In genomic region chr2:102657770-102658169, GRCh38 we compare ENCODE assay signal across 14 cellular contexts. TPM values are rescaled to one million over a fixed set of nuclear protein-coding genes. Genes with fewer than 3 reads are reported as not detected.
DNase-seq lines count a peak whose midpoint lies in the region; ATAC-seq and TF ChIP-seq lines count a peak whose summit lies in the region.
"Had no signal": no experiment of that assay in that cellular context is flagged by ENCODE, and none has a peak within 500 bp of the region (broad histone marks: within the 10 kb centered on the region; RNA-seq: fewer than 3 reads in every experiment).

No MANE protein-coding gene starts in this region.

- peaks cover 4% of the 10 kb centered on the region for H3K4me1 ChIP-seq in foreskin keratinocyte
- H3K4me1 ChIP-seq in transverse colon = peaks cover 3 to 29% (median 18%) of the 10 kb centered on the region in 4 donors
- H3K4me1 ChIP-seq: sigmoid colon had no signal

- 86 to 87% methylated on average over 1 to 7 of the region's 7 CpGs for WGBS in transverse colon (ENCODE audit: low coverage in 1 of 2), 2 donors

- no peaks in the 10 kb centered on the region for H3K36me3 ChIP-seq in transverse colon
- H3K36me3 ChIP-seq: sigmoid colon had no signal

- H3K36me3 Mint-ChIP-seq in activated naive CD4-positive, alpha-beta T cell treated with anti-CD3 and anti-CD28 coated beads, Interleukin-2, amount 10 ng/mL, durations not matched to agents 7 days and 5 days = no peaks in the 10 kb centered on the region

- peak; percentile 56 for ATAC-seq in HG03354 (IDR thresholded peaks at IDR 0.05; ENCODE audit: poor library complexity, severe bottlenecking, unreplicated experiment)
- ATAC-seq in foreskin keratinocyte = peak; percentile 94
- ATAC-seq in HG03520 (IDR thresholded peaks at IDR 0.05; ENCODE audit: unreplicated experiment) = no peak

- TF ChIP-seq CTCF in foreskin keratinocyte (conservative IDR thresholded peaks at IDR 0.05) = no peak
- TF ChIP-seq CTCF in transverse colon (IDR thresholded peaks at IDR 0.05) = no peak

- H3K27ac Mint-ChIP-seq in activated naive CD4-positive, alpha-beta T cell treated with anti-CD3 and anti-CD28 coated beads, Interleukin-2, amount 10 ng/mL, durations not matched to agents 7 days and 5 days = peak overlapping the region; percentile 35

- H3K4me3 ChIP-seq in transverse colon = no peak overlapping the region
- H3K4me3 ChIP-seq: sigmoid colon had no signal

- H3K27me3 ChIP-seq in foreskin keratinocyte (peaks cover 3% of the 10 kb centered on the region), transverse colon (no peaks in the 10 kb centered on the region)
- H3K27me3 ChIP-seq: sigmoid colon had no signal

- H3K9me3 ChIP-seq in transverse colon = no peaks in the 10 kb centered on the region
- H3K9me3 ChIP-seq: sigmoid colon had no signal

- intact Hi-C loops in transverse colon (cut with DNase I; ENCODE audit: low total_unique reads) = no loop called here

- CTCF ChIA-PET in activated naive CD4-positive, alpha-beta T cell treated with anti-CD3 and anti-CD28 coated beads, Interleukin-2, amount 10 ng/mL, durations not matched to agents 7 days and 5 days (lab: Charles Lee) = interaction anchor here (0.6 kb wide), 1 partner anchor 14 kb away, joined by 3 read pairs; no protein-coding TSS in a partner anchor

- peaks cover 8% of the 10 kb centered on the region for H3K4me1 Mint-ChIP-seq in activated naive CD4-positive, alpha-beta T cell treated with anti-CD3 and anti-CD28 coated beads, Interleukin-2, amount 10 ng/mL, durations not matched to agents 7 days and 5 days

- no peaks in the 10 kb centered on the region for H3K9me3 Mint-ChIP-seq in activated naive CD4-positive, alpha-beta T cell treated with anti-CD3 and anti-CD28 coated beads, Interleukin-2, amount 10 ng/mL, durations not matched to agents 7 days and 5 days
- H3K9me3 Mint-ChIP-seq: H9 had no signal

- peaks cover 9% of the 10 kb centered on the region for H3K27me3 Mint-ChIP-seq in activated naive CD4-positive, alpha-beta T cell treated with anti-CD3 and anti-CD28 coated beads, Interleukin-2, amount 10 ng/mL, durations not matched to agents 7 days and 5 days

- TF ChIP-seq POLR2A in transverse colon (IDR thresholded peaks at IDR 0.05) = no peak

- TF ChIP-seq EP300 in transverse colon (IDR thresholded peaks at IDR 0.05; ENCODE audit: low read depth) = no peak

- no peak overlapping the region for H3K4me3 Mint-ChIP-seq in activated naive CD4-positive, alpha-beta T cell treated with anti-CD3 and anti-CD28 coated beads, Interleukin-2, amount 10 ng/mL, durations not matched to agents 7 days and 5 days
- H3K4me3 Mint-ChIP-seq: H9 had no signal

- DNase-seq in activated naive CD4-positive, alpha-beta T cell treated with anti-CD3 and anti-CD28 coated beads, Interleukin-2, amount 10 ng/mL, durations not matched to agents 7 days and 5 days = no peak
- DNase-seq in activated naive CD4-positive, alpha-beta T cell (lab: John Stamatoyannopoulos, UW) = no peak
- DNase-seq in foreskin keratinocyte = peak; percentile 70 to 88
- DNase-seq in activated effector memory CD4-positive, alpha-beta T cell treated with Interleukin-2 at 50 U/mL for 16 hours = no peak
- DNase-seq in NCI-H2081 (lab: John Stamatoyannopoulos, UW) = no peak
- no peak for DNase-seq in transverse colon
- DNase-seq: C1 segment of cervical spinal cord, cerebellar nuclear complex, H9, sigmoid colon, substantia nigra had no signal

- in situ Hi-C loops in transverse colon (cut with MboI; ENCODE audit: low pct_ligation_motif_present in 1 of 4, low pct_unique_long_range_greater_than_20kb in 1 of 4, low sequenced_read_pairs in 3 of 4) = no loop called here

- H3K27ac ChIP-seq in foreskin keratinocyte = peak overlapping the region; percentile 87
- no peak overlapping the region for H3K27ac ChIP-seq in transverse colon
- H3K27ac ChIP-seq: sigmoid colon had no signal

RNA-seq across cellular contexts. Expression of gene SLC9A2, which starts 38.4 kb away (rescaled TPM):
- total RNA-seq in foreskin keratinocyte (0.32 and 0.78 TPM in 2 replicates), transverse colon (100 to 1,000 TPM in 1 of 4 donors, 10 to 100 TPM in 3; 61.7 to 151 (median 80.6) TPM)
- polyA plus RNA-seq in foreskin keratinocyte = 0.02 and 0.17 TPM in 2 replicates
- total RNA-seq: mononuclear cell had no signal

Comparison
In these comparisons a context has a peak if more than half of its experiments do, and no peak if none do; other contexts are left out.
1. DNase-seq: peak in foreskin keratinocyte (2 of 2); none in activated naive CD4-positive, alpha-beta T cell treated with anti-CD3 and anti-CD28 coated beads, Interleukin-2, amount 10 ng/mL, durations not matched to agents 7 days and 5 days (single experiment), activated naive CD4-positive, alpha-beta T cell (0 of 4), activated effector memory CD4-positive, alpha-beta T cell treated with Interleukin-2 at 50 U/mL for 16 hours (single experiment), NCI-H2081 (0 of 2) and transverse colon (single experiment).
2. RNA of gene SLC9A2, which starts 38.4 kb away (total RNA-seq): 61.7 to 151 TPM in transverse colon; 0.32 to 0.78 TPM in foreskin keratinocyte; every median in the first group is over 10 times any median in the second.